In genomic region chr14:105388110-105388951, GRCh38 we compare ENCODE assay signal across 22 cellular contexts. TPM values are rescaled to one million over a fixed set of nuclear protein-coding genes. Genes with fewer than 3 reads are reported as not detected.
DNase-seq lines count a peak whose midpoint lies in the region; FAIRE-seq and TF ChIP-seq lines count a peak whose summit lies in the region.
"Had no signal": no experiment of that assay in that cellular context is flagged by ENCODE, and none has a peak within 500 bp of the region (broad histone marks: within the 10 kb centered on the region; RNA-seq: fewer than 3 reads in every experiment).

No MANE protein-coding gene starts in this region.

- H3K27ac Mint-ChIP-seq in Calu3 (ENCODE audit: unreplicated experiment): no peak overlapping the region
- H3K27ac Mint-ChIP-seq: activated CD4-positive, alpha-beta memory T cell treated with anti-CD3 and anti-CD28 coated beads for 36 hours; effector memory CD8-positive, alpha-beta T cell had no signal

- no peak overlapping the region for H3K4me3 Mint-ChIP-seq in Calu3 (ENCODE audit: low read depth, unreplicated experiment)
- H3K4me3 Mint-ChIP-seq: activated CD4-positive, alpha-beta memory T cell treated with anti-CD3 and anti-CD28 coated beads for 36 hours; effector memory CD8-positive, alpha-beta T cell had no signal

- no peak for FAIRE-seq in kidney (lab: Jason Lieb, UNC)
- FAIRE-seq: keratinocyte, pancreas had no signal

- H3K27me3 Mint-ChIP-seq in Calu3 (ENCODE audit: unreplicated experiment): no peaks in the 10 kb centered on the region
- H3K27me3 Mint-ChIP-seq: activated CD4-positive, alpha-beta memory T cell treated with anti-CD3 and anti-CD28 coated beads for 36 hours; effector memory CD8-positive, alpha-beta T cell had no signal

- H3K27ac ChIP-seq in SJCRH30 (peak overlapping the region; percentile 60), kidney (ENCODE audit: low read depth in 2 of 2, low read length in 2 of 2) (no peak overlapping the region), spleen (peak overlapping the region in 5 of 8 donors; percentile 54 to 80 (median 77))
- H3K27ac ChIP-seq: C4-2B, cardiac muscle cell, hepatocyte had no signal

- no peak overlapping the region for H3K9ac ChIP-seq in kidney (ENCODE audit: low read length in 2 of 2)
- H3K9ac ChIP-seq: SK-N-SH had no signal

- H3K4me3 ChIP-seq in SJCRH30: no peak overlapping the region
- H3K4me3 ChIP-seq in kidney (ENCODE audit: low read length in 2 of 2): no peak overlapping the region
- no peak overlapping the region for H3K4me3 ChIP-seq in spleen
- H3K4me3 ChIP-seq: cardiac muscle cell, hepatocyte, pancreas had no signal

- TF ChIP-seq POLR2A in spleen (IDR thresholded peaks at IDR 0.05): no peak

- no peaks in the 10 kb centered on the region for H3K4me1 Mint-ChIP-seq in Calu3 (ENCODE audit: low read depth, unreplicated experiment)

- no peaks in the 10 kb centered on the region for H3K9me3 ChIP-seq in SJCRH30 (replicated peaks)
- no peaks in the 10 kb centered on the region for H3K9me3 ChIP-seq in kidney (ENCODE audit: control insufficient read depth in 1 of 2, low read length in 2 of 2)
- H3K9me3 ChIP-seq in spleen: no peaks in the 10 kb centered on the region
- H3K9me3 ChIP-seq: pancreas, SK-N-SH had no signal

- no peaks in the 10 kb centered on the region for H3K9me3 Mint-ChIP-seq in Calu3 (ENCODE audit: low read depth, unreplicated experiment)
- H3K9me3 Mint-ChIP-seq: activated CD4-positive, alpha-beta memory T cell treated with anti-CD3 and anti-CD28 coated beads for 36 hours; effector memory CD8-positive, alpha-beta T cell had no signal

- peaks cover 33% of the 10 kb centered on the region for H3K4me1 ChIP-seq in SJCRH30
- H3K4me1 ChIP-seq in kidney (ENCODE audit: control insufficient read depth in 1 of 2, insufficient read depth in 1 of 2, low read depth in 1 of 2, low read length in 2 of 2): no peaks in the 10 kb centered on the region
- peaks cover 0 to 42% (median 26%) of the 10 kb centered on the region in 6 donors for H3K4me1 ChIP-seq in spleen

- no peaks in the 10 kb centered on the region for H3K27me3 ChIP-seq in SJCRH30
- no peaks in the 10 kb centered on the region for H3K27me3 ChIP-seq in spleen (replicated peaks in 1 of 7)
- H3K27me3 ChIP-seq: cardiac muscle cell, hepatocyte, pancreas had no signal

- CTCF ChIA-PET in Calu3 (lab: Charles Lee): no interaction called here

- no TSS peak for BruUV-seq in Calu3 (replicated peaks; lab: Mats Ljungman, UMichigan)

- peaks cover 6% of the 10 kb centered on the region for H3K36me3 Mint-ChIP-seq in Calu3 (ENCODE audit: insufficient read depth, unreplicated experiment)

- H3K36me3 ChIP-seq in SJCRH30 (no peaks in the 10 kb centered on the region), kidney (ENCODE audit: control insufficient read depth in 1 of 2, insufficient read depth in 2 of 2, low read length in 2 of 2) (peaks cover 4 to 5% of the 10 kb centered on the region in 2 donors), spleen (peaks cover 0 to 73% (median 41%) of the 10 kb centered on the region in 6 donors)

- DNase-seq in NCI-H1417 (lab: John Stamatoyannopoulos, UW) (peak in 2 of 3 experiments; percentile 27 to 65), NCI-H1417 treated with DMSO at 0.1 percent for 48 hours (lab: John Stamatoyannopoulos, UW) (no peak), SJCRH30 (peak; percentile 94 to 96), kidney (peak; percentile 69), spleen (no peak), OCI-M2 (lab: John Stamatoyannopoulos, UW; ENCODE audit: unreplicated experiment) (no peak), Calu3 (no peak), NCI-H1048 (lab: John Stamatoyannopoulos, UW) (no peak)
- DNase-seq: 8988T; activated CD4-positive, alpha-beta memory T cell treated with anti-CD3 and anti-CD28 coated beads for 36 hours; DMS79; effector memory CD8-positive, alpha-beta T cell; NCI-H1930; NCI-H510A; OCI-M1; SK-N-SH; stimulated activated naive CD8-positive, alpha-beta T cell treated with anti-CD3 and anti-CD28 coated beads, Interleukin-15, Interleukin-2, amounts not matched to agents 100 U/mL and 50 U/mL, for 24 hours had no signal

- TF ChIP-seq CTCF in kidney (IDR thresholded peaks at IDR 0.05; ENCODE audit: borderline replicate concordance, extremely low read depth, insufficient read depth) (no peak), spleen (IDR thresholded peaks at IDR 0.05 in 8 of 11, conservative IDR thresholded peaks at IDR 0.05 in 3 of 11) (no peak), Calu3 (IDR thresholded peaks at IDR 0.05; ENCODE audit: unreplicated experiment) (no peak)

- intact Hi-C loops in kidney (cut with DNase I): no loop called here
- intact Hi-C loops in spleen (cut with DNase I; ENCODE audit: low total_unique reads): no loop called here
- intact Hi-C loops in Calu3 (cut with micrococcal nuclease; ENCODE audit: unreplicated experiment): no loop called here

- WGBS in spleen, 5 donors: 81 to 91% (median 84%) methylated on average over 17 to 25 of the region's 25 CpGs

RNA-seq across cellular contexts. Expression of gene TEX22, which starts 10.0 kb away (rescaled TPM):
- total RNA-seq in SJCRH30 (2014; rRNA removed; shearing (Covaris generic)): 0.06 and 0.20 TPM in 2 replicates
- total RNA-seq in kidney (3.3 TPM), spleen (1 to 10 TPM in 5 of 7 donors, under 1 TPM in 2; 0.33 to 5.3 (median 1.8) TPM), Calu3 (2022) (1.6 and 2.8 TPM in 2 replicates)
- polyA plus RNA-seq in kidney (ENCODE audit: insufficient read depth, low read depth, low replicate concordance) (1.5 TPM), spleen (under 1 TPM; 0.33 to 0.59 (median 0.54) TPM)
- total RNA-seq: hepatocyte had no signal

RNA-seq across cellular contexts. Expression of gene MTA1, which starts 31.3 kb away (rescaled TPM):
- total RNA-seq in SJCRH30 (2014; rRNA removed; shearing (Covaris generic)): 91.7 and 117 TPM in 2 replicates
- 112 TPM for total RNA-seq in kidney
- 30.4 TPM for polyA plus RNA-seq in kidney (ENCODE audit: insufficient read depth, low read depth, low replicate concordance)
- 100 to 1,000 TPM in 3 of 7 donors, 10 to 100 TPM in 4; 63.7 to 128 (median 82.6) TPM for total RNA-seq in spleen
- polyA plus RNA-seq in spleen: 10 to 100 TPM; 33.0 to 83.1 (median 52.6) TPM
- total RNA-seq in Calu3 (2022): 161 and 168 TPM in 2 replicates

Comparison
In these comparisons a context has a peak if more than half of its experiments do, and no peak if none do; other contexts are left out.
1. DNase-seq: peak in NCI-H1417 (2 of 3), SJCRH30 (2 of 2) and kidney (single experiment); none in NCI-H1417 treated with DMSO at 0.1 percent for 48 hours (single experiment), spleen (single experiment), OCI-M2 (single experiment), Calu3 (single experiment) and NCI-H1048 (single experiment).
2. H3K27ac ChIP-seq: peak in SJCRH30 (single experiment) and spleen (5 of 8); none in kidney (0 of 2).